9 cellular contexts compared by ENCODE assay signal in genomic region chr12:54385251-54385914, GRCh38. TPM values are rescaled to one million over a fixed set of nuclear protein-coding genes. Genes with fewer than 3 reads are reported as not detected.
DNase-seq lines count a peak whose midpoint lies in the region; ATAC-seq and TF ChIP-seq lines count a peak whose summit lies in the region.
"Had no signal": no experiment of that assay in that cellular context is flagged by ENCODE, and none has a peak within 500 bp of the region (broad histone marks: within the 10 kb centered on the region; RNA-seq: fewer than 3 reads in every experiment).

No MANE protein-coding gene starts in this region.

- intact Hi-C loops in Calu3 (cut with micrococcal nuclease; ENCODE audit: unreplicated experiment), result no loop called here

- no peaks in the 10 kb centered on the region for H3K9me3 Mint-ChIP-seq in Calu3 (ENCODE audit: low read depth, unreplicated experiment)

- TF ChIP-seq CTCF in GM12865 (IDR thresholded peaks at IDR 0.05; ENCODE audit: insufficient read depth, low read depth, low read length, missing control alignments) (no peak), Calu3 (IDR thresholded peaks at IDR 0.05; ENCODE audit: unreplicated experiment) (no peak), omental fat pad (IDR thresholded peaks at IDR 0.05) (no peak)

- H3K27me3 ChIP-seq in muscle layer of duodenum (ENCODE audit: low read depth, low read length), result no peaks in the 10 kb centered on the region

- BruUV-seq in Calu3 (replicated peaks; lab: Mats Ljungman, UMichigan), result no TSS peak

- H3K4me1 ChIP-seq in muscle layer of duodenum (ENCODE audit: control insufficient read depth in 1 of 2, insufficient read depth in 2 of 2, low read length in 2 of 2), result peaks cover 0 to 6% of the 10 kb centered on the region in 2 donors

- H3K27ac ChIP-seq in angular gyrus (ENCODE audit: low read depth, low read length), result peak overlapping the region; percentile 82
- peak overlapping the region; percentile 67 for H3K27ac ChIP-seq in muscle layer of duodenum (ENCODE audit: low read length)
- H3K27ac ChIP-seq: parathyroid adenoma had no signal

- no peak overlapping the region for H3K27ac Mint-ChIP-seq in Calu3 (ENCODE audit: unreplicated experiment)

- H3K4me1 Mint-ChIP-seq in Calu3 (ENCODE audit: low read depth, unreplicated experiment), result peaks cover 25% of the 10 kb centered on the region

- DNase-seq in GM12865 (ENCODE audit: low read depth) (peak; percentile 47), Calu3 (no peak), NCI-H1436 treated with DMSO at 0.1 percent for 48 hours (lab: John Stamatoyannopoulos, UW) (no peak), omental fat pad (ENCODE audit: low spot score) (no peak)

- no peak overlapping the region for H3K4me3 Mint-ChIP-seq in Calu3 (ENCODE audit: low read depth, unreplicated experiment)

- H3K4me3 ChIP-seq in GM12865 (ENCODE audit: low read depth, low read length) (no peak overlapping the region), muscle layer of duodenum (ENCODE audit: low read depth in 1 of 2, low read length in 2 of 2) (no peak overlapping the region)

- H3K36me3 ChIP-seq in muscle layer of duodenum (ENCODE audit: control insufficient read depth in 1 of 2, insufficient read depth in 2 of 2, low read length in 2 of 2), result no peaks in the 10 kb centered on the region

- CTCF ChIA-PET in Calu3 (lab: Charles Lee), result interaction anchor here (1.4 kb wide), 1 partner anchor 134 kb away, joined by 3 read pairs; no protein-coding TSS in a partner anchor

- no peaks in the 10 kb centered on the region for H3K9me3 ChIP-seq in muscle layer of duodenum (ENCODE audit: control insufficient read depth in 1 of 2, low read length in 2 of 2)

- no peaks in the 10 kb centered on the region for H3K27me3 Mint-ChIP-seq in Calu3 (ENCODE audit: unreplicated experiment)

- peak; percentile 56 for ATAC-seq in HG02840 (IDR thresholded peaks at IDR 0.05; ENCODE audit: low FRiP score, unreplicated experiment)
- ATAC-seq in esophagus mucosa, result no peak
- no peak for ATAC-seq in omental fat pad (ENCODE audit: low FRiP score)

- no peaks in the 10 kb centered on the region for H3K36me3 Mint-ChIP-seq in Calu3 (ENCODE audit: insufficient read depth, unreplicated experiment)

RNA-seq across cellular contexts. Expression of gene ZNF385A, which starts 0.8 kb away (rescaled TPM):
- total RNA-seq in Calu3 (2022) (9.1 and 9.5 TPM in 2 replicates), esophagus mucosa (52.2 TPM), omental fat pad (10 to 100 TPM in 3 of 4 donors, 1 to 10 TPM in 1; 9.5 to 36.3 (median 21.8) TPM)

RNA-seq across cellular contexts. Expression of gene GPR84, which starts 21.1 kb away (rescaled TPM):
- not detected in 2 replicates for total RNA-seq in Calu3 (2022)
- 0.16 TPM for total RNA-seq in esophagus mucosa
- 1 to 10 TPM in 3 of 4 donors, not detected in 1; 1.0 to 3.5 (median 2.9) TPM for total RNA-seq in omental fat pad

RNA-seq across cellular contexts. Expression of gene ITGA5, which starts 33.7 kb away (rescaled TPM):
- total RNA-seq in Calu3 (2022) (8.0 and 9.5 TPM in 2 replicates), esophagus mucosa (12.8 TPM), omental fat pad (100 to 1,000 TPM in 2 of 4 donors, 10 to 100 TPM in 2; 76.9 to 292 (median 118) TPM)
